In the genomic region with DNA sequence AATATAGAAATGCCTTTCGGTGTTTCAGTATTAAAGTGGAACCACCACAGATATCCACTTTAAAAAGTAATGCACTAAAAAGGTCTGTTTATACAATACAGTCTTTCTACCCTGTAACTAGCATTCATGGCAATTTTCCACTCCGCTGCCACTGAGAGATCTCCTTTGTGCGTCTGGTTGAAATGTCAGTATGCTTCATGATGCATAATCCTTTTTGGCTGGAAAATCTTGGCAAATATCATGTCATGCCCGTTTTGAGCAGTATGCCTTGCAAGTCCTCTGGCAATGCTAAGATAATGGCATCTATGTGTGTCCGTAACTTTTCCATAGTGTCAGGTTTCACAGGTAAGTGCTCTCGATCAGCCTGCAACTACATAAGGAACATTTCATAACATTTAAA, we compare ENCODE assay signal across 17 cellular contexts. TPM values are rescaled to one million over a fixed set of nuclear protein-coding genes. Genes with fewer than 3 reads are reported as not detected.
DNase-seq lines count a peak whose midpoint lies in the region; ATAC-seq lines count a peak whose summit lies in the region.
"Had no signal": no experiment of that assay in that cellular context is flagged by ENCODE, and none has a peak within 500 bp of the region (broad histone marks: within the 10 kb centered on the region; RNA-seq: fewer than 3 reads in every experiment).

No MANE protein-coding gene starts in this region.

- DNase-seq in DMS79 treated with DMSO at 0.1 percent for 48 hours (lab: John Stamatoyannopoulos, UW) = peak; percentile 75
- peak; percentile 41 for DNase-seq in NCI-H2107 (lab: John Stamatoyannopoulos, UW)
- DNase-seq in cerebellar cortex (ENCODE audit: low spot score) = peak; percentile 49
- peak; percentile 87 for DNase-seq in pons (ENCODE audit: low spot score)
- DNase-seq in SIG-M5 treated with dmso at 0.1 percent for 504 hours (lab: John Stamatoyannopoulos, UW; ENCODE audit: unreplicated experiment) = no peak
- DNase-seq in activated naive CD4-positive, alpha-beta T cell treated with anti-CD3 and anti-CD28 coated beads for 36 hours = no peak
- DNase-seq: activated CD4-positive, alpha-beta T cell treated with anti-CD3 and anti-CD28 coated beads, Interleukin-2, amount 10 ng/mL, durations not matched to agents 24 days and 14 days; CD4-positive, alpha-beta memory T cell; mesendoderm; NCI-H226; stimulated activated naive CD4-positive, alpha-beta T cell; T-cell; transverse colon had no signal

- H3K27ac Mint-ChIP-seq in activated naive CD4-positive, alpha-beta T cell treated with anti-CD3 and anti-CD28 coated beads for 36 hours = no peak overlapping the region
- H3K27ac Mint-ChIP-seq: activated CD4-positive, alpha-beta T cell treated with anti-CD3 and anti-CD28 coated beads, Interleukin-2, amount 10 ng/mL, durations not matched to agents 24 days and 14 days; nephron; T-cell had no signal

- peaks cover 26% of the 10 kb centered on the region for H3K36me3 Mint-ChIP-seq in activated naive CD4-positive, alpha-beta T cell treated with anti-CD3 and anti-CD28 coated beads for 36 hours (ENCODE audit: low read depth)

- intact Hi-C loops in activated naive CD4-positive, alpha-beta T cell treated with anti-CD3 and anti-CD28 coated beads for 36 hours (cut with micrococcal nuclease) = no loop called here

- H3K27me3 Mint-ChIP-seq in activated naive CD4-positive, alpha-beta T cell treated with anti-CD3 and anti-CD28 coated beads for 36 hours (ENCODE audit: low read depth) = no peaks in the 10 kb centered on the region
- H3K27me3 Mint-ChIP-seq: activated CD4-positive, alpha-beta T cell treated with anti-CD3 and anti-CD28 coated beads, Interleukin-2, amount 10 ng/mL, durations not matched to agents 24 days and 14 days; CD4-positive, alpha-beta memory T cell; T-cell had no signal

- ATAC-seq in GM19463 (IDR thresholded peaks at IDR 0.05; ENCODE audit: unreplicated experiment) (no peak), HG03457 (IDR thresholded peaks at IDR 0.05; ENCODE audit: unreplicated experiment) (no peak)
- ATAC-seq: Right ventricle myocardium inferior, T-cell had no signal

- CTCF ChIA-PET in activated naive CD4-positive, alpha-beta T cell treated with anti-CD3 and anti-CD28 coated beads for 36 hours (lab: Charles Lee) = no interaction called here

- H3K4me1 Mint-ChIP-seq in activated naive CD4-positive, alpha-beta T cell treated with anti-CD3 and anti-CD28 coated beads for 36 hours (ENCODE audit: low read depth) = no peaks in the 10 kb centered on the region
- H3K4me1 Mint-ChIP-seq: activated CD4-positive, alpha-beta T cell treated with anti-CD3 and anti-CD28 coated beads, Interleukin-2, amount 10 ng/mL, durations not matched to agents 24 days and 14 days; nephron; T-cell had no signal

- no peak overlapping the region for H3K4me3 Mint-ChIP-seq in activated naive CD4-positive, alpha-beta T cell treated with anti-CD3 and anti-CD28 coated beads for 36 hours
- H3K4me3 Mint-ChIP-seq: activated CD4-positive, alpha-beta T cell treated with anti-CD3 and anti-CD28 coated beads, Interleukin-2, amount 10 ng/mL, durations not matched to agents 24 days and 14 days; CD4-positive, alpha-beta memory T cell; nephron; T-cell had no signal

- H3K9me3 Mint-ChIP-seq in activated naive CD4-positive, alpha-beta T cell treated with anti-CD3 and anti-CD28 coated beads for 36 hours = no peaks in the 10 kb centered on the region
- H3K9me3 Mint-ChIP-seq: activated CD4-positive, alpha-beta T cell treated with anti-CD3 and anti-CD28 coated beads, Interleukin-2, amount 10 ng/mL, durations not matched to agents 24 days and 14 days; CD4-positive, alpha-beta memory T cell; nephron; T-cell had no signal

RNA-seq across cellular contexts. Expression of gene ARF4, which starts 30.8 kb away (rescaled TPM):
- 10 to 100 TPM; 49.0 to 50.8 TPM for total RNA-seq in activated naive CD4-positive, alpha-beta T cell treated with anti-CD3 and anti-CD28 coated beads for 36 hours

Comparison
In these comparisons a context has a peak if more than half of its experiments do, and no peak if none do; other contexts are left out.
1. DNase-seq: peak in DMS79 treated with DMSO at 0.1 percent for 48 hours (single experiment), NCI-H2107 (single experiment), cerebellar cortex (single experiment) and pons (single experiment); none in SIG-M5 treated with dmso at 0.1 percent for 504 hours (single experiment) and activated naive CD4-positive, alpha-beta T cell treated with anti-CD3 and anti-CD28 coated beads for 36 hours (single experiment).